ENCODE assay signal across 9 cellular contexts in the genomic region with DNA sequence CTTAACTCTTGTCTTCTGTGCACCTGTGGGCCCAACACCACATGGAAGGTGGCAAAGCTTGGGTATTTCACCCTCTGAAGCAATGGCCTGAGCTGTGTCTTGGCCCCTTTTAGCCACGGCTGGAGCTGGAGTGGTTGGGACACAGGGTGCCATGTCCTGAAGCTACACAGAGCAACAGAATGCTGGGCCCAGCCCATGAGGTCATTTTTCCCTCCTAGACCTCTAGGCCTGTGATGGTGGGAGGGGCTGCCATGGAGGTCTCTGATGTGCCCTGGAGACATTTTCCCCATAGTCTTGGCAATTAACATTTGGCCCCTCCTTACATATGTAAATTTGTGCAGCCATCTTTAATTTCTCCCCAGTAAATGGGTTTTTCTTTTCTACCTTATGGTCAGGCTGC.
"Had no signal": no experiment of that assay in that cellular context is flagged by ENCODE, and none has a peak within 500 bp of the region (broad histone marks: within the 10 kb centered on the region; RNA-seq: fewer than 3 reads in every experiment).

No MANE protein-coding gene starts in this region.

- H3K27ac Mint-ChIP-seq: GM23338 had no signal

- ATAC-seq: GM23338, HCT116, HepG2 had no signal

- H3K4me3 ChIP-seq: GM23338, HAP-1 had no signal

- H2AFZ ChIP-seq: GM23338 had no signal

- H3K4me2 ChIP-seq: GM23338, KMS-11 had no signal

- H3K4me3 Mint-ChIP-seq: GM23338 had no signal

- FAIRE-seq: HepG2 had no signal

- H3K36me3 ChIP-seq: HAP-1 had no signal

- DNase-seq: H7, Karpas-422, KBM-7 had no signal

- H3K9me3 ChIP-seq: HAP-1 had no signal

- H3K27ac ChIP-seq: HL-60, KMS-11 had no signal

- H3K9ac ChIP-seq: KMS-11 had no signal
